ENCODE assay signal across 32 cellular contexts in the genomic region with DNA sequence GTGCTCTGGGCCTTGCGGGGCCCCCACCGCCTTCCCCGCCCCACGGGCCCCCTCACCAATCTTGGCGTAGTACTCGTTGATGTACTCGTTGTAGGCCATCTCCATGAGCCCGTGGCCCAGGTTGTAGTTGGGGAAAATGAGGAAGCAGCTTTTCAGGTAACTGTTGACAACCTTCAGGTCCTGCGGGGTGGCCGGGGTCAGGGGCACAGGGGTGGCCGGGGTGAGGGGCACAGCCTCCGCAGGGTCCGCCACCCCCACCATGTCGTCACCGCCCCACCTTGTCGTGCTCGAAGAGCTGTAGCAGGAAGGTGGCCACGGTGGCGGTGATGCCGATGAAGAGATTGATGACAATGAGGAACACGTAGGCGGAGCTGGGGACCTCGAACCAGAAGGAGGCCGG. TPM values are rescaled to one million over a fixed set of nuclear protein-coding genes. Genes with fewer than 3 reads are reported as not detected.
"Had no signal": no experiment of that assay in that cellular context is flagged by ENCODE, and none has a peak within 500 bp of the region (broad histone marks: within the 10 kb centered on the region; RNA-seq: fewer than 3 reads in every experiment).

No MANE protein-coding gene starts in this region.

- H3K4me3 Mint-ChIP-seq: stimulated activated effector memory CD8-positive, alpha-beta T cell treated with anti-CD3 and anti-CD28 coated beads, Interleukin-12 subunit alpha, Interleukin-12 subunit beta, amount 100 ng/mL, for 72 hours; stimulated activated memory B cell treated with anti-CD40 and anti-IgM and Interleukin-4, amounts not matched to agents 10 μg/mL and 1 μg/mL and 100 μg/mL, for 72 hours; stimulated activated naive B cell treated with anti-CD40 and anti-IgM and Interleukin-4, amounts not matched to agents 10 μg/mL and 1 μg/mL and 100 μg/mL, for 72 hours; stimulated activated naive CD8-positive, alpha-beta T cell treated with anti-CD3 and anti-CD28 coated beads, Interleukin-15, amount 100 ng/mL, for 72 hours; stimulated activated naive CD8-positive, alpha-beta T cell treated with anti-CD3 and anti-CD28 coated beads, Interleukin-15, Interleukin-2, amounts not matched to agents 100 ng/mL and 50 ng/mL, for 24 hours; type B pancreatic cell had no signal

- ATAC-seq: stimulated activated effector memory CD8-positive, alpha-beta T cell treated with anti-CD3 and anti-CD28 coated beads, Interleukin-12 subunit alpha, Interleukin-12 subunit beta, amount 100 ng/mL, for 72 hours; stimulated activated memory B cell treated with anti-CD40 and anti-IgM and Interleukin-4, amounts not matched to agents 10 μg/mL and 1 μg/mL and 100 μg/mL, for 72 hours; stimulated activated naive B cell treated with anti-CD40 and anti-IgM and Interleukin-4, amounts not matched to agents 10 μg/mL and 1 μg/mL and 100 μg/mL, for 72 hours; stimulated activated naive CD8-positive, alpha-beta T cell treated with anti-CD3 and anti-CD28 coated beads, Interleukin-15, amount 100 ng/mL, for 72 hours; stimulated activated naive CD8-positive, alpha-beta T cell treated with anti-CD3 and anti-CD28 coated beads, Interleukin-15, Interleukin-2, amounts not matched to agents 100 U/mL and 50 U/mL, for 24 hours; upper lobe of right lung had no signal

- H3K9me3 ChIP-seq: stomach, suprapubic skin, testis, thoracic aorta, thyroid gland, tibial artery, tibial nerve, transverse colon, upper lobe of left lung, upper lobe of right lung, uterus, vagina had no signal

- H3K36me3 ChIP-seq: transverse colon, uterus had no signal

- H3K27me3 Mint-ChIP-seq: stimulated activated naive B cell treated with anti-CD40 and anti-IgM and Interleukin-4, amounts not matched to agents 10 μg/mL and 1 μg/mL and 100 μg/mL, for 72 hours; stimulated activated naive CD8-positive, alpha-beta T cell treated with anti-CD3 and anti-CD28 coated beads, Interleukin-15, amount 100 ng/mL, for 72 hours; stimulated activated naive CD8-positive, alpha-beta T cell treated with anti-CD3 and anti-CD28 coated beads, Interleukin-15, Interleukin-2, amounts not matched to agents 100 ng/mL and 50 ng/mL, for 24 hours; type B pancreatic cell had no signal

- H3K27ac ChIP-seq: stomach, suprapubic skin, testis, thoracic aorta, thyroid gland, tibial artery, transverse colon, upper lobe of left lung, upper lobe of right lung, uterus, vagina had no signal

- DNase-seq: stimulated activated CD4-positive, alpha-beta T cell treated with anti-CD3 and anti-CD28 coated beads, Interleukin-2, amount 100 ng/mL, for 48 hours; stimulated activated CD4-positive, alpha-beta T cell treated with anti-CD3 and anti-CD28 coated beads, Interleukin-4, amount 100 ng/mL, for 1 hour; stimulated activated CD4-positive, alpha-beta T cell treated with anti-CD3 and anti-CD28 coated beads, Interleukin-4, amount 100 ng/mL, for 24 hours; stimulated activated CD4-positive, alpha-beta T cell treated with anti-CD3 and anti-CD28 coated beads, Interleukin-4, amount 100 ng/mL, for 4 hours; stimulated activated CD8-positive, alpha-beta memory T cell treated with anti-CD3 and anti-CD28 coated beads, Interleukin-4, amount 100 ng/mL, for 48 hours; stimulated activated naive B cell treated with anti-CD40 and anti-IgM and Interleukin-4, amounts not matched to agents 10 μg/mL and 1 μg/mL and 100 μg/mL, for 72 hours; stimulated activated naive CD4-positive, alpha-beta T cell; stimulated activated naive CD4-positive, alpha-beta T cell treated with Interleukin-2 at 50 U/mL for 16 hours; stimulated activated naive CD8-positive, alpha-beta T cell treated with anti-CD3 and anti-CD28 coated beads, Interleukin-15, amount 100 ng/mL, for 72 hours; stimulated activated naive CD8-positive, alpha-beta T cell treated with anti-CD3 and anti-CD28 coated beads, Interleukin-15, Interleukin-2, amounts not matched to agents 100 U/mL and 50 U/mL, for 24 hours; stomach; substantia nigra; testis; thyroid gland; tibial artery; transverse colon; trophoblast cell; upper lobe of right lung; uterus had no signal

- H3K36me3 Mint-ChIP-seq: type B pancreatic cell had no signal

- H3K4me1 ChIP-seq: suprapubic skin, tibial artery, transverse colon, uterus, vagina had no signal

- H3K27me3 ChIP-seq: stomach, suprapubic skin, testis, thyroid gland, tibial artery, tibial nerve, transverse colon, upper lobe of left lung, upper lobe of right lung, uterus, vagina had no signal

- H3K9me3 Mint-ChIP-seq: stimulated activated effector memory CD8-positive, alpha-beta T cell treated with anti-CD3 and anti-CD28 coated beads, Interleukin-12 subunit alpha, Interleukin-12 subunit beta, amount 100 ng/mL, for 72 hours; stimulated activated memory B cell treated with anti-CD40 and anti-IgM and Interleukin-4, amounts not matched to agents 10 μg/mL and 1 μg/mL and 100 μg/mL, for 72 hours; stimulated activated naive B cell treated with anti-CD40 and anti-IgM and Interleukin-4, amounts not matched to agents 10 μg/mL and 1 μg/mL and 100 μg/mL, for 72 hours; stimulated activated naive CD8-positive, alpha-beta T cell treated with anti-CD3 and anti-CD28 coated beads, Interleukin-15, amount 100 ng/mL, for 72 hours; stimulated activated naive CD8-positive, alpha-beta T cell treated with anti-CD3 and anti-CD28 coated beads, Interleukin-15, Interleukin-2, amounts not matched to agents 100 ng/mL and 50 ng/mL, for 24 hours; type B pancreatic cell had no signal

- H3K27ac Mint-ChIP-seq: stimulated activated effector memory CD8-positive, alpha-beta T cell treated with anti-CD3 and anti-CD28 coated beads, Interleukin-12 subunit alpha, Interleukin-12 subunit beta, amount 100 ng/mL, for 72 hours; stimulated activated memory B cell treated with anti-CD40 and anti-IgM and Interleukin-4, amounts not matched to agents 10 μg/mL and 1 μg/mL and 100 μg/mL, for 72 hours; stimulated activated naive B cell treated with anti-CD40 and anti-IgM and Interleukin-4, amounts not matched to agents 10 μg/mL and 1 μg/mL and 100 μg/mL, for 72 hours; stimulated activated naive CD8-positive, alpha-beta T cell treated with anti-CD3 and anti-CD28 coated beads, Interleukin-15, Interleukin-2, amounts not matched to agents 100 ng/mL and 50 ng/mL, for 24 hours; type B pancreatic cell had no signal

- H3K4me3 ChIP-seq: stomach, suprapubic skin, testis, thoracic aorta, thyroid gland, tibial artery, tibial nerve, transverse colon, upper lobe of left lung, upper lobe of right lung, uterus, vagina had no signal

RNA-seq across cellular contexts. Expression of a gene that starts 14.8 kb away (rescaled TPM):
- total RNA-seq: temporal lobe had no signal

RNA-seq across cellular contexts. Expression of a gene that starts 20.8 kb away (rescaled TPM):
- total RNA-seq: temporal lobe, thoracic aorta, thyroid gland, transverse colon, ureter, urinary bladder, uterus, vagina had no signal

RNA-seq across cellular contexts. Expression of a gene that starts 28.3 kb away (rescaled TPM):
- total RNA-seq: stomach, subcutaneous adipose tissue, thoracic aorta had no signal
